8 cellular contexts compared by ENCODE assay signal in genomic region chr17:64020068-64020766, GRCh38. TPM values are rescaled to one million over a fixed set of nuclear protein-coding genes. Genes with fewer than 3 reads are reported as not detected.
DNase-seq lines count a peak whose midpoint lies in the region; ATAC-seq and TF ChIP-seq lines count a peak whose summit lies in the region.

Gene ICAM2, minus strand, starts transcription at chr17:64020633. Its CDS starts 13,942 bp downstream, at chr17:64006691.

- H3K27me3 ChIP-seq in OCI-LY1 (ENCODE audit: insufficient read depth, low read length), result no peaks in the 10 kb centered on the region
- no peaks in the 10 kb centered on the region for H3K27me3 ChIP-seq in hepatocyte

- H3K4me2 ChIP-seq in OCI-LY1 (ENCODE audit: low read length) (peak within 1 kb of the TSS; percentile 87), hepatocyte (peak within 1 kb of the TSS; percentile 51)

- no peaks in the 10 kb centered on the region for H3K9me2 ChIP-seq in OCI-LY1 (ENCODE audit: low read depth, low read length)
- H3K9me2 ChIP-seq in hepatocyte (replicated peaks; ENCODE audit: insufficient read depth), result no peaks in the 10 kb centered on the region

- ATAC-seq in HG02759 (IDR thresholded peaks at IDR 0.05; ENCODE audit: unreplicated experiment), result peak; percentile 75

- H3K36me3 ChIP-seq in OCI-LY1 (ENCODE audit: insufficient read depth, low read length) (no peaks in the 10 kb centered on the region), hepatocyte (replicated peaks; ENCODE audit: insufficient read depth, low read depth) (no peaks in the 10 kb centered on the region)

- no peaks in the 10 kb centered on the region for H4K20me1 ChIP-seq in OCI-LY1 (ENCODE audit: insufficient read depth, low read length)
- no peaks in the 10 kb centered on the region for H4K20me1 ChIP-seq in hepatocyte (ENCODE audit: insufficient read depth, poor library complexity, severe bottlenecking)

- H2AFZ ChIP-seq in OCI-LY1 (ENCODE audit: low read length) (no peak within 1 kb of the TSS), hepatocyte (peak within 1 kb of the TSS; percentile 26)

- H3K9ac ChIP-seq in OCI-LY1 (ENCODE audit: low read length), result peak within 1 kb of the TSS; percentile 93

- no peaks in the 10 kb centered on the region for H3K9me3 ChIP-seq in OCI-LY1 (ENCODE audit: low read length)
- no peaks in the 10 kb centered on the region for H3K9me3 ChIP-seq in hepatocyte (ENCODE audit: low read depth)

- H3K27ac ChIP-seq in OCI-LY1 (ENCODE audit: low read depth, low read length, poor library complexity, severe bottlenecking) (peak within 1 kb of the TSS; percentile 100), hepatocyte (no peak within 1 kb of the TSS)

- H3K4me3 ChIP-seq in OCI-LY1 (ENCODE audit: low read depth, low read length, poor library complexity, severe bottlenecking), result peak within 1 kb of the TSS; percentile 75
- no peak within 1 kb of the TSS for H3K4me3 ChIP-seq in hepatocyte

- DNase-seq in GM13976 (ENCODE audit: low spot score) (peak; percentile 74), hepatocyte (ENCODE audit: low spot score) (no peak), NCI-H2029 (lab: John Stamatoyannopoulos, UW) (no peak), occipital lobe (lab: John Stamatoyannopoulos, UW) (no peak)
- peak; percentile 83 for DNase-seq in activated T-helper 9 cell treated with anti-CD3 and anti-CD28 coated beads, Interleukin-2, amount 50 U/mL, for 16 hours (ENCODE audit: low read depth)
- DNase-seq in stimulated activated CD4-positive, alpha-beta T cell treated with anti-CD3 and anti-CD28 coated beads, Interleukin-1b, Interleukin-23, amount 100 ng/mL, for 24 hours (ENCODE audit: low read depth in 4 of 4, low spot score in 1 of 4), result peak; percentile 61 to 78 (median 66)

- TF ChIP-seq CTCF in GM13976 (IDR thresholded peaks at IDR 0.05; ENCODE audit: borderline replicate concordance, control extremely low read depth, extremely low read depth, insufficient read depth, missing control alignments), result no peak
- TF ChIP-seq CTCF in OCI-LY1 (IDR thresholded peaks at IDR 0.05; ENCODE audit: low read length), result no peak
- TF ChIP-seq CTCF in hepatocyte (IDR thresholded peaks at IDR 0.05; ENCODE audit: poor library complexity), result no peak

- H3K4me1 ChIP-seq in OCI-LY1 (ENCODE audit: insufficient read depth, low read length, severe bottlenecking) (peaks cover 93% of the 10 kb centered on the region), hepatocyte (ENCODE audit: insufficient read depth) (no peaks in the 10 kb centered on the region)

- peaks cover 26% of the 10 kb centered on the region for H3F3A ChIP-seq in OCI-LY1 (ENCODE audit: insufficient read depth, low read length)

- 55% methylated on average over 20 of the region's 23 CpGs for WGBS in hepatocyte (ENCODE audit: low lambda C conversion rate, missing lambda C conversion rate)

- in situ Hi-C loops in GM13976 (cut with MboI; ENCODE audit: low sequenced_read_pairs, unreplicated experiment), result loop anchor here (5.0 to 10.0 kb wide), 2 partner anchors 105 to 122 kb away; partner anchors contain the start of genes CSHL1 and GH1

- H3K79me2 ChIP-seq in OCI-LY1 (ENCODE audit: insufficient read depth, low read length) (peaks cover 30% of the 10 kb centered on the region), hepatocyte (no peaks in the 10 kb centered on the region)

RNA-seq across cellular contexts. Expression of gene ICAM2, which starts in this region (rescaled TPM):
- 6.0 and 8.4 TPM in 2 replicates for total RNA-seq in hepatocyte
- polyA plus RNA-seq in hepatocyte, result 2.7 and 3.4 TPM in 2 replicates
- total RNA-seq in occipital lobe, result 8.4 TPM

Comparison
In these comparisons a context has a peak if more than half of its experiments do, and no peak if none do; other contexts are left out.
1. DNase-seq: peak in GM13976 (single experiment), activated T-helper 9 cell treated with anti-CD3 and anti-CD28 coated beads, Interleukin-2, amount 50 U/mL, for 16 hours (single experiment) and stimulated activated CD4-positive, alpha-beta T cell treated with anti-CD3 and anti-CD28 coated beads, Interleukin-1b, Interleukin-23, amount 100 ng/mL, for 24 hours (4 of 4); none in hepatocyte (single experiment), NCI-H2029 (single experiment) and occipital lobe (single experiment).